In the genomic region with DNA sequence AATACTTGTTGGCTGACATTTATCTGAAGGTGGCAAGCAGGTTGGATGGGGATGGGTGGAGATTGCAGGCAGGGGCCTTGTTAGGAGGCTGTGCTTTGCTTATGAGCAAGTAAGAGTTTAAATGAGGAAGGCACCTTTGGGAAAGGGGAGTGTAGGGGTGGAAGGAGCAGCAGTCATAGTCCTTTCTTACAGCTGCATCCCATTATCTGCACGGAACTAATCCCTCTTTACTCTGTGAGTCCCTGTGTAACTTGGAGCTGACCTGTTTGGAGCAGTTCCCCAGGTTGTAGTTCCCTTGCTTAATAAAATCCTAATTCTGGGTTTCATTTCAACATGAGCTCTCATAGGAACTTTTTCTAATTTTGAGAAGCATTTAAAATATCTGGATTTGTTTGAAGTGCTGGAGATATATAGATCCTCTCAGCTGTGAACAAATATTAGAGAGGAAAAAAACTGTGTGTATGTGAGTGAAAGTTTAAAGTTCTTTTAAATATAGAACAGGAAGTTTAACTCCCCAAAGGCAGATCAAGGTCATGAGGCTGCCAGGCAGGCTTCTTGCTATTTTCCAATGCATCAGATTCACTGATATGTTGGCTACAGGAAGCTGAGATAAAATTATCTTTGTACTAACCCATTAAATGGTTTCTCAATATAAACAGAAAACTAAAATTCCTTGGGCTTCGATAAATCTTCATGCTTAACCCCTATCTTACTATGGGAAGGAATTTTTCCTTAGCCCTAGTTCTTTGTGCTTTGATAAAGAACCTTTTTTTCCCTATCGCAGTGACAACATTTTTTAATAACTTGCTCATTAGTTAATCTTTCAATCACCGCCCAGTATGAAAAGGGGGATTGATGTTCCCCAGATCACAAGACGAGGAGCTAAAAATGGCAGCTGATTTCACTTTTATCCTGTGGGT, we compare ENCODE assay signal across 1 cellular context.
TF ChIP-seq lines count a peak whose summit lies in the region.

No MANE protein-coding gene starts in this region.

TF ChIP-seq in HepG2, 621 proteins besides CTCF, POLR2A, EP300 and RAD21 (continued from another document and continues in another):
- TF ChIP-seq, protein P1, sequence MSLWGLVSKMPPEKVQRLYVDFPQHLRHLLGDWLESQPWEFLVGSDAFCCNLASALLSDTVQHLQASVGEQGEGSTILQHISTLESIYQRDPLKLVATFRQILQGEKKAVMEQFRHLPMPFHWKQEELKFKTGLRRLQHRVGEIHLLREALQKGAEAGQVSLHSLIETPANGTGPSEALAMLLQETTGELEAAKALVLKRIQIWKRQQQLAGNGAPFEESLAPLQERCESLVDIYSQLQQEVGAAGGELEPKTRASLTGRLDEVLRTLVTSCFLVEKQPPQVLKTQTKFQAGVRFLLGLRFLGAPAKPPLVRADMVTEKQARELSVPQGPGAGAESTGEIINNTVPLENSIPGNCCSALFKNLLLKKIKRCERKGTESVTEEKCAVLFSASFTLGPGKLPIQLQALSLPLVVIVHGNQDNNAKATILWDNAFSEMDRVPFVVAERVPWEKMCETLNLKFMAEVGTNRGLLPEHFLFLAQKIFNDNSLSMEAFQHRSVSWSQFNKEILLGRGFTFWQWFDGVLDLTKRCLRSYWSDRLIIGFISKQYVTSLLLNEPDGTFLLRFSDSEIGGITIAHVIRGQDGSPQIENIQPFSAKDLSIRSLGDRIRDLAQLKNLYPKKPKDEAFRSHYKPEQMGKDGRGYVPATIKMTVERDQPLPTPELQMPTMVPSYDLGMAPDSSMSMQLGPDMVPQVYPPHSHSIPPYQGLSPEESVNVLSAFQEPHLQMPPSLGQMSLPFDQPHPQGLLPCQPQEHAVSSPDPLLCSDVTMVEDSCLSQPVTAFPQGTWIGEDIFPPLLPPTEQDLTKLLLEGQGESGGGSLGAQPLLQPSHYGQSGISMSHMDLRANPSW (CRISPR knock-in tag; IDR thresholded peaks at IDR 0.05; ENCODE audit: borderline replicate concordance): no peak
- TF ChIP-seq, protein P2, sequence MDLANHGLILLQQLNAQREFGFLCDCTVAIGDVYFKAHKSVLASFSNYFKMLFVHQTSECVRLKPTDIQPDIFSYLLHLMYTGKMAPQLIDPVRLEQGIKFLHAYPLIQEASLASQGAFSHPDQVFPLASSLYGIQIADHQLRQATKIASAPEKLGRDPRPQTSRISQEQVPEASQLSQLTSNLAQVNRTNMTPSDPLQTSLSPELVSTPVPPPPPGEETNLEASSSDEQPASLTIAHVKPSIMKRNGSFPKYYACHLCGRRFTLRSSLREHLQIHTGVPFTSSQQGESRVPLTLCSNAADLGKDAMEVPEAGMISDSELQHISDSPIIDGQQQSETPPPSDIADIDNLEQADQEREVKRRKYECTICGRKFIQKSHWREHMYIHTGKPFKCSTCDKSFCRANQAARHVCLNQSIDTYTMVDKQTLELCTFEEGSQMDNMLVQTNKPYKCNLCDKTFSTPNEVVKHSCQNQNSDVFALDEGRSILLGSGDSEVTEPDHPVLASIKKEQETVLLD (CRISPR knock-in tag; IDR thresholded peaks at IDR 0.05; ENCODE audit: low read depth): no peak
- TF ChIP-seq, protein P3, sequence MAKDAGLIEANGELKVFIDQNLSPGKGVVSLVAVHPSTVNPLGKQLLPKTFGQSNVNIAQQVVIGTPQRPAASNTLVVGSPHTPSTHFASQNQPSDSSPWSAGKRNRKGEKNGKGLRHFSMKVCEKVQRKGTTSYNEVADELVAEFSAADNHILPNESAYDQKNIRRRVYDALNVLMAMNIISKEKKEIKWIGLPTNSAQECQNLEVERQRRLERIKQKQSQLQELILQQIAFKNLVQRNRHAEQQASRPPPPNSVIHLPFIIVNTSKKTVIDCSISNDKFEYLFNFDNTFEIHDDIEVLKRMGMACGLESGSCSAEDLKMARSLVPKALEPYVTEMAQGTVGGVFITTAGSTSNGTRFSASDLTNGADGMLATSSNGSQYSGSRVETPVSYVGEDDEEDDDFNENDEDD (CRISPR knock-in tag; IDR thresholded peaks at IDR 0.05; ENCODE audit: borderline replicate concordance): no peak
- TF ChIP-seq, protein P4, sequence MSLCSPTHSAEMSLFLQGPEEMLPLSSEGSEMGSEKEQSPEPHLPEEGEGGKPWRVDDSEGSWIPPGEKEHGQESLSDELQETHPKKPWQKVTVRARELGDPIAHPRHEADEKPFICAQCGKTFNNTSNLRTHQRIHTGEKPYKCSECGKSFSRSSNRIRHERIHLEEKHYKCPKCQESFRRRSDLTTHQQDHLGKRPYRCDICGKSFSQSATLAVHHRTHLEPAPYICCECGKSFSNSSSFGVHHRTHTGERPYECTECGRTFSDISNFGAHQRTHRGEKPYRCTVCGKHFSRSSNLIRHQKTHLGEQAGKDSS (CRISPR knock-in tag; IDR thresholded peaks at IDR 0.05; ENCODE audit: borderline replicate concordance, low read depth): peak; percentile 78; the same call in 1 of the 2 replicates
- TF ChIP-seq ZNF713 (CRISPR knock-in tag; IDR thresholded peaks at IDR 0.05) (no peak), ZBTB3 (CRISPR knock-in tag; IDR thresholded peaks at IDR 0.05; ENCODE audit: borderline replicate concordance, low read depth) (no peak), TCF7 (IDR thresholded peaks at IDR 0.05; ENCODE audit: low read depth) (peak; percentile 53; the same call in 1 of the 2 replicates), SOX5 (CRISPR knock-in tag; IDR thresholded peaks at IDR 0.05; ENCODE audit: borderline replicate concordance) (peak; percentile 73; the same call in 1 of the 2 replicates), HNRNPLL (IDR thresholded peaks at IDR 0.05; ENCODE audit: low read depth, low read length, poor library complexity, severe bottlenecking) (no peak), FLYWCH1 (CRISPR knock-in tag; IDR thresholded peaks at IDR 0.05) (no peak), ZNF629 (CRISPR knock-in tag; conservative IDR thresholded peaks at IDR 0.05) (0 out of 2 replicates have a peak, but pooled peaks have one; percentile 15), ZNF772 (CRISPR knock-in tag; IDR thresholded peaks at IDR 0.05) (no peak), KLF12 (CRISPR knock-in tag; IDR thresholded peaks at IDR 0.05; ENCODE audit: borderline replicate concordance) (no peak), ZNF775 (CRISPR knock-in tag; IDR thresholded peaks at IDR 0.05; ENCODE audit: borderline replicate concordance) (0 out of 2 replicates have a peak, but pooled peaks have one; percentile 22), PRMT3 (CRISPR knock-in tag; IDR thresholded peaks at IDR 0.05; ENCODE audit: borderline replicate concordance, low read depth) (no peak), ATAD3A (CRISPR knock-in tag; IDR thresholded peaks at IDR 0.05) (no peak), ONECUT2 (CRISPR knock-in tag; IDR thresholded peaks at IDR 0.05) (peak; percentile 37; the same call in 1 of the 2 replicates), WIZ (CRISPR knock-in tag; IDR thresholded peaks at IDR 0.05) (no peak), PPARG (CRISPR knock-in tag; conservative IDR thresholded peaks at IDR 0.05) (peak; percentile 94), FOXO1 (CRISPR knock-in tag; IDR thresholded peaks at IDR 0.05) (peak; percentile 45; the same call in 1 of the 2 replicates), ZNF468 (CRISPR knock-in tag; IDR thresholded peaks at IDR 0.05) (no peak), FOSL2 (CRISPR knock-in tag; IDR thresholded peaks at IDR 0.05) (no peak)
- TF ChIP-seq, protein P5, sequence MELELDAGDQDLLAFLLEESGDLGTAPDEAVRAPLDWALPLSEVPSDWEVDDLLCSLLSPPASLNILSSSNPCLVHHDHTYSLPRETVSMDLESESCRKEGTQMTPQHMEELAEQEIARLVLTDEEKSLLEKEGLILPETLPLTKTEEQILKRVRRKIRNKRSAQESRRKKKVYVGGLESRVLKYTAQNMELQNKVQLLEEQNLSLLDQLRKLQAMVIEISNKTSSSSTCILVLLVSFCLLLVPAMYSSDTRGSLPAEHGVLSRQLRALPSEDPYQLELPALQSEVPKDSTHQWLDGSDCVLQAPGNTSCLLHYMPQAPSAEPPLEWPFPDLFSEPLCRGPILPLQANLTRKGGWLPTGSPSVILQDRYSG (CRISPR knock-in tag; IDR thresholded peaks at IDR 0.05): no peak
- TF ChIP-seq, protein P6, sequence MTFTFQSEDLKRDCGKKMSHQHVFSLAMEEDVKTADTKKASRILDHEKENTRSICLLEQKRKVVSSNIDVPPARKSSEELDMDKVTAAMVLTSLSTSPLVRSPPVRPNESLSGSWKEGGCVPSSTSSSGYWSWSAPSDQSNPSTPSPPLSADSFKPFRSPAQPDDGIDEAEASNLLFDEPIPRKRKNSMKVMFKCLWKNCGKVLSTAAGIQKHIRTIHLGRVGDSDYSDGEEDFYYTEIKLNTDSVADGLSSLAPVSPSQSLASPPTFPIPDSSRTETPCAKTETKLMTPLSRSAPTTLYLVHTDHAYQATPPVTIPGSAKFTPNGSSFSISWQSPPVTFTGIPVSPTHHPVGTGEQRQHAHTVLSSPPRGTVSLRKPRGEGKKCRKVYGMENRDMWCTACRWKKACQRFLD (CRISPR knock-in tag; IDR thresholded peaks at IDR 0.05; ENCODE audit: borderline replicate concordance): no peak
- TF ChIP-seq, protein P7, sequence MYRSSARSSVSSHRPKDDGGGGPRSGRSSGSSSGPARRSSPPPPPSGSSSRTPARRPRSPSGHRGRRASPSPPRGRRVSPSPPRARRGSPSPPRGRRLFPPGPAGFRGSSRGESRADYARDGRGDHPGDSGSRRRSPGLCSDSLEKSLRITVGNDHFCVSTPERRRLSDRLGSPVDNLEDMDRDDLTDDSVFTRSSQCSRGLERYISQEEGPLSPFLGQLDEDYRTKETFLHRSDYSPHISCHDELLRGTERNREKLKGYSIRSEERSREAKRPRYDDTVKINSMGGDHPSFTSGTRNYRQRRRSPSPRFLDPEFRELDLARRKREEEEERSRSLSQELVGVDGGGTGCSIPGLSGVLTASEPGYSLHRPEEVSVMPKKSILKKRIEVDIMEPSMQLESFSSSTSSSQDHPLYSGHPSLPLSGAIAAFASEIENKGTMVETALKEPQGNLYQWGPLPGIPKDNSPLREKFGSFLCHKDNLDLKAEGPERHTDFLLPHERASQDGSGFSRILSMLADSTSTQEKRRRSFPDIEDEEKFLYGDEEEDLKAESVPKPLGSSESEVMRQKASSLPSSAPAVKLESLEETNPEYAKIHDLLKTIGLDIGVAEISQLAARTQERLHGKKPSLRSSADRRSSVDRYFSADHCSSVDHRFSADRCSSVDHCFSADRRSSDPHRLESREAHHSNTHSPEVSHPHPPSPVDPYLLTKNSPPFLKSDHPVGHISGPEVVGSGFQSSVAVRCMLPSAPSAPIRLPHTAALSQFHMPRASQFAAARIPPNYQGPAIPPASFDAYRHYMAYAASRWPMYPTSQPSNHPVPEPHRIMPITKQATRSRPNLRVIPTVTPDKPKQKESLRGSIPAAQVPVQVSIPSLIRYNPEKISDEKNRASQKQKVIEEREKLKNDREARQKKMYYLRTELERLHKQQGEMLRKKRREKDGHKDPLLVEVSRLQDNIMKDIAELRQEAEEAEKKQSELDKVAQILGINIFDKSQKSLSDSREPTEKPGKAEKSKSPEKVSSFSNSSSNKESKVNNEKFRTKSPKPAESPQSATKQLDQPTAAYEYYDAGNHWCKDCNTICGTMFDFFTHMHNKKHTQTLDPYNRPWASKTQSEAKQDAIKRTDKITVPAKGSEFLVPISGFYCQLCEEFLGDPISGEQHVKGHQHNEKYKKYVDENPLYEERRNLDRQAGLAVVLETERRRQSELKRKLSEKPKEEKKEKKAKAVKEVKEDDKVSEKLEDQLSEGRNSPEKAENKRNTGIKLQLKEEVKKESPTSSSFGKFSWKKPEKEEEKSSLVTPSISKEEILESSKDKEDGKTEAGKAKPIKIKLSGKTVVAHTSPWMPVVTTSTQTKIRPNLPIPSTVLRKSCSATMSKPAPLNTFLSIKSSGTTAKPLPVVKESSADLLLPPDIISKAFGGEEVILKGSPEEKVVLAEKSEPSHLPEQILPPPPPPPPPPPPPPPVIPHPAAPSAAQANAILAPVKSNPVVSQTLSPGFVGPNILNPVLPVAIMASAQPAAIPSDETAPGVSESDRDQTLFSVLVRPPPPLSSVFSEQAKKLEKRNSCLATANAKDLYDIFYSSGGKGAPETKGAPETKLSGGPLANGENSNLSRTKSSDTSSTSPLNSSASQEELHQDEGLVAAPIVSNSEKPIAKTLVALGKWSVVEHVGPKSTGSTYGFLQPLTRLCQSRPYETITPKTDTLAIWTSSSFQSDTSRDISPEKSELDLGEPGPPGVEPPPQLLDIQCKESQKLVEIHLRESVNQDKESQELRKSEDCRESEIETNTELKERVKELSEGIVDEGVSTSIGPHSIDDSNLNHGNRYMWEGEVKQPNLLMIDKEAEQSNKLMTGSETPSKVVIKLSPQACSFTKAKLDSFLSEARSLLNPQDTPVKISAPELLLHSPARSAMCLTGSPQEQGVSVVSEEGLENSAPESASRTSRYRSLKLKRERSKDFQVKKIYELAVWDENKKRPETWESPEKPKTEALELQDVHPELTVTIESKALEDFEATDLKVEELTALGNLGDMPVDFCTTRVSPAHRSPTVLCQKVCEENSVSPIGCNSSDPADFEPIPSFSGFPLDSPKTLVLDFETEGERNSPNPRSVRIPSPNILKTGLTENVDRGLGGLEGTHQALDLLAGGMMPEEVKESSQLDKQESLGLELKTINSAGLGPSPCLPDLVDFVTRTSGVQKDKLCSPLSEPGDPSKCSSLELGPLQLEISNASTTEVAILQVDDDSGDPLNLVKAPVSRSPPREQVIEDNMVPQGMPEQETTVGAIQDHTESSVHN (CRISPR knock-in tag; IDR thresholded peaks at IDR 0.05): 0 out of 2 replicates have a peak, but pooled peaks have one; percentile 70
- TF ChIP-seq, protein P8, sequence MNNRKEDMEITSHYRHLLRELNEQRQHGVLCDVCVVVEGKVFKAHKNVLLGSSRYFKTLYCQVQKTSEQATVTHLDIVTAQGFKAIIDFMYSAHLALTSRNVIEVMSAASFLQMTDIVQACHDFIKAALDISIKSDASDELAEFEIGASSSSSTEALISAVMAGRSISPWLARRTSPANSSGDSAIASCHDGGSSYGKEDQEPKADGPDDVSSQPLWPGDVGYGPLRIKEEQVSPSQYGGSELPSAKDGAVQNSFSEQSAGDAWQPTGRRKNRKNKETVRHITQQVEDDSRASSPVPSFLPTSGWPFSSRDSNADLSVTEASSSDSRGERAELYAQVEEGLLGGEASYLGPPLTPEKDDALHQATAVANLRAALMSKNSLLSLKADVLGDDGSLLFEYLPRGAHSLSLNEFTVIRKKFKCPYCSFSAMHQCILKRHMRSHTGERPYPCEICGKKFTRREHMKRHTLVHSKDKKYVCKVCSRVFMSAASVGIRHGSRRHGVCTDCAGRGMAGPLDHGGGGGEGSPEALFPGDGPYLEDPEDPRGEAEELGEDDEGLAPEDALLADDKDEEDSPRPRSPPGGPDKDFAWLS (CRISPR knock-in tag; IDR thresholded peaks at IDR 0.05; ENCODE audit: borderline replicate concordance): no peak
- TF ChIP-seq, protein P9, sequence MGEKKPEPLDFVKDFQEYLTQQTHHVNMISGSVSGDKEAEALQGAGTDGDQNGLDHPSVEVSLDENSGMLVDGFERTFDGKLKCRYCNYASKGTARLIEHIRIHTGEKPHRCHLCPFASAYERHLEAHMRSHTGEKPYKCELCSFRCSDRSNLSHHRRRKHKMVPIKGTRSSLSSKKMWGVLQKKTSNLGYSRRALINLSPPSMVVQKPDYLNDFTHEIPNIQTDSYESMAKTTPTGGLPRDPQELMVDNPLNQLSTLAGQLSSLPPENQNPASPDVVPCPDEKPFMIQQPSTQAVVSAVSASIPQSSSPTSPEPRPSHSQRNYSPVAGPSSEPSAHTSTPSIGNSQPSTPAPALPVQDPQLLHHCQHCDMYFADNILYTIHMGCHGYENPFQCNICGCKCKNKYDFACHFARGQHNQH (CRISPR knock-in tag; IDR thresholded peaks at IDR 0.05): peak; percentile 53; the same call in 1 of the 2 replicates
